ENCODE assay signal across 21 cellular contexts in genomic region chr16:1978476-1979120, GRCh38. TPM values are rescaled to one million over a fixed set of nuclear protein-coding genes. Genes with fewer than 3 reads are reported as not detected.
DNase-seq lines count a peak whose midpoint lies in the region; ATAC-seq, FAIRE-seq and TF ChIP-seq lines count a peak whose summit lies in the region.
"Had no signal": no experiment of that assay in that cellular context is flagged by ENCODE, and none has a peak within 500 bp of the region (broad histone marks: within the 10 kb centered on the region; RNA-seq: fewer than 3 reads in every experiment).

No MANE protein-coding gene starts in this region.

- H3K9me3 ChIP-seq in HEK293 (ENCODE audit: control insufficient read depth, insufficient read depth, low read depth, low read length) (no peaks in the 10 kb centered on the region), smooth muscle cell (replicated peaks; ENCODE audit: low read depth) (no peaks in the 10 kb centered on the region)

- H3K27me3 ChIP-seq in bronchial epithelial cell (ENCODE audit: control insufficient read depth, insufficient read depth, low read length) = peaks cover 5% of the 10 kb centered on the region
- peaks cover 54% of the 10 kb centered on the region for H3K27me3 ChIP-seq in smooth muscle cell (ENCODE audit: low read depth)

- 69% methylated on average over 26 of the region's 37 CpGs for WGBS in smooth muscle cell (ENCODE audit: low lambda C conversion rate)

- no peaks in the 10 kb centered on the region for H3F3A ChIP-seq in smooth muscle cell (ENCODE audit: low read depth)

- peaks cover 2% of the 10 kb centered on the region for H3K79me2 ChIP-seq in smooth muscle cell (ENCODE audit: low read depth)

- H3K9me3 Mint-ChIP-seq in activated naive CD8-positive, alpha-beta T cell treated with anti-CD3 and anti-CD28 coated beads, Interleukin-2, amount 50 U/mL, for 24 hours = no peaks in the 10 kb centered on the region
- H3K9me3 Mint-ChIP-seq: activated T-helper 17 cell treated with anti-CD3 and anti-CD28 coated beads, Interleukin-2, amount 50 U/mL, for 72 hours; CD8-positive, alpha-beta memory T cell; natural killer cell treated with Interleukin-12 subunit alpha and Interleukin-12 subunit beta and Interleukin-15 and Interleukin-18, amount 100 ng/mL, for 72 hours had no signal

- H3K4me3 Mint-ChIP-seq in activated naive CD8-positive, alpha-beta T cell treated with anti-CD3 and anti-CD28 coated beads, Interleukin-2, amount 50 U/mL, for 24 hours = no peak overlapping the region
- H3K4me3 Mint-ChIP-seq: activated T-helper 17 cell treated with anti-CD3 and anti-CD28 coated beads, Interleukin-2, amount 50 U/mL, for 72 hours; natural killer cell treated with Interleukin-12 subunit alpha and Interleukin-12 subunit beta and Interleukin-15 and Interleukin-18, amount 100 ng/mL, for 72 hours had no signal

- H4K20me1 ChIP-seq in smooth muscle cell (ENCODE audit: low read depth) = no peaks in the 10 kb centered on the region

- TF ChIP-seq CTCF in HEK293 (tag by site-specific recombination; IDR thresholded peaks at IDR 0.05) (no peak), bronchial epithelial cell (IDR thresholded peaks at IDR 0.05; ENCODE audit: insufficient read depth, low read length, severe bottlenecking) (no peak), smooth muscle cell (IDR thresholded peaks at IDR 0.05; ENCODE audit: borderline replicate concordance, insufficient read depth, poor library complexity, severe bottlenecking) (no peak)

- intact Hi-C loops in left colon (cut with DNase I, micrococcal nuclease) = no loop called here

- peaks cover 20% of the 10 kb centered on the region for H3K36me3 Mint-ChIP-seq in activated naive CD8-positive, alpha-beta T cell treated with anti-CD3 and anti-CD28 coated beads, Interleukin-2, amount 50 U/mL, for 24 hours (ENCODE audit: low read depth)
- H3K36me3 Mint-ChIP-seq: natural killer cell treated with Interleukin-12 subunit alpha and Interleukin-12 subunit beta and Interleukin-15 and Interleukin-18, amount 100 ng/mL, for 72 hours had no signal

- H3K36me3 ChIP-seq in HEK293 (ENCODE audit: control insufficient read depth in 2 of 2, insufficient read depth in 1 of 2, low read length in 2 of 2) (peaks cover 0 to 59% of the 10 kb centered on the region in 2 experiments; a peak in 1 of 3 replicates), bronchial epithelial cell (ENCODE audit: control insufficient read depth, insufficient read depth, low read length) (peaks cover 24% of the 10 kb centered on the region), smooth muscle cell (ENCODE audit: low read depth) (no peaks in the 10 kb centered on the region)

- H3K9ac ChIP-seq in smooth muscle cell (ENCODE audit: low read depth) = no peak overlapping the region

- no peak overlapping the region for H2AFZ ChIP-seq in smooth muscle cell (ENCODE audit: low read depth)

- peak overlapping the region; percentile 78 for H3K4me2 ChIP-seq in smooth muscle cell

- no peak overlapping the region for H3K27ac Mint-ChIP-seq in activated naive CD8-positive, alpha-beta T cell treated with anti-CD3 and anti-CD28 coated beads, Interleukin-2, amount 50 U/mL, for 24 hours
- H3K27ac Mint-ChIP-seq: activated T-helper 17 cell treated with anti-CD3 and anti-CD28 coated beads, Interleukin-2, amount 50 U/mL, for 72 hours; CD8-positive, alpha-beta memory T cell; natural killer cell treated with Interleukin-12 subunit alpha and Interleukin-12 subunit beta and Interleukin-15 and Interleukin-18, amount 100 ng/mL, for 72 hours had no signal

- H3K27ac ChIP-seq in HEK293 (ENCODE audit: extremely low read depth, low read depth, low read length) (no peak overlapping the region), smooth muscle cell (ENCODE audit: low read depth) (no peak overlapping the region)

- POLR2A ChIA-PET in HEK293 (lab: Yijun Ruan, JAX) = interaction anchor here (0.6 to 10.1 kb wide), 4 partner anchors 13 to 196 kb away, joined by 3 to 76 read pairs (median 6); partner anchors contain the start of genes NUBP2, RPS2 and SPSB3

- H3K4me3 ChIP-seq in HEK293 (ENCODE audit: low read depth, low read length) = no peak overlapping the region
- H3K4me3 ChIP-seq in bronchial epithelial cell (ENCODE audit: low read depth, low read length) = peak overlapping the region; percentile 50
- peak overlapping the region; percentile 30 for H3K4me3 ChIP-seq in smooth muscle cell

- H3K4me1 Mint-ChIP-seq in activated naive CD8-positive, alpha-beta T cell treated with anti-CD3 and anti-CD28 coated beads, Interleukin-2, amount 50 U/mL, for 24 hours = peaks cover 8% of the 10 kb centered on the region
- H3K4me1 Mint-ChIP-seq: activated T-helper 17 cell treated with anti-CD3 and anti-CD28 coated beads, Interleukin-2, amount 50 U/mL, for 72 hours had no signal

- DNase-seq in bronchial epithelial cell (ENCODE audit: low read depth) = no peak
- peak in 1 of 2 donors; percentile 32 for DNase-seq in left colon
- DNase-seq in smooth muscle cell (lab: John Stamatoyannopoulos, UW; ENCODE audit: unreplicated experiment) = no peak
- no peak for DNase-seq in HK-2 (ENCODE audit: unreplicated experiment)
- no peak for DNase-seq in activated naive CD8-positive, alpha-beta T cell treated with anti-CD3 and anti-CD28 coated beads, Interleukin-2, amount 50 U/mL, for 24 hours
- no peak for DNase-seq in stimulated activated naive CD4-positive, alpha-beta T cell treated with Interleukin-2 at 50 U/mL for 16 hours (lab: John Stamatoyannopoulos, UW)
- DNase-seq: CD8-positive, alpha-beta memory T cell; central memory CD4-positive, alpha-beta T cell; effector memory CD4-positive, alpha-beta T cell; hippocampal formation; NCI-H446 treated with DMSO at 0.1 percent for 48 hours; SIG-M5; stimulated activated naive CD4-positive, alpha-beta T cell; T-helper 2 cell had no signal

- CTCF ChIA-PET in HEK293 (lab: Yijun Ruan, JAX) = interaction anchor here (0.6 to 0.7 kb wide), 2 partner anchors 8 to 114 kb away, joined by 3 to 6 read pairs; no protein-coding TSS in a partner anchor

- peaks cover 30% of the 10 kb centered on the region for H3K27me3 Mint-ChIP-seq in activated naive CD8-positive, alpha-beta T cell treated with anti-CD3 and anti-CD28 coated beads, Interleukin-2, amount 50 U/mL, for 24 hours

- no peak for FAIRE-seq in bronchial epithelial cell (lab: Jason Lieb, UNC)
- FAIRE-seq: urothelium cell line had no signal

- peaks cover 4% of the 10 kb centered on the region; the same call in 1 of the 2 replicates for H3K4me1 ChIP-seq in HEK293 (ENCODE audit: control insufficient read depth, insufficient read depth, low read length)
- H3K4me1 ChIP-seq in smooth muscle cell (ENCODE audit: low read depth) = peaks cover 19% of the 10 kb centered on the region

- peak; percentile 0 for ATAC-seq in left colon
- no peak for ATAC-seq in GM19455 (IDR thresholded peaks at IDR 0.05; ENCODE audit: unreplicated experiment)
- no peak for ATAC-seq in activated naive CD8-positive, alpha-beta T cell treated with anti-CD3 and anti-CD28 coated beads, Interleukin-2, amount 50 U/mL, for 24 hours
- ATAC-seq: activated T-helper 17 cell treated with anti-CD3 and anti-CD28 coated beads, Interleukin-2, amount 50 U/mL, for 72 hours; natural killer cell treated with Interleukin-12 subunit alpha and Interleukin-12 subunit beta and Interleukin-15 and Interleukin-18, amount 100 ng/mL, for 72 hours had no signal

TF ChIP-seq in HEK293, 187 proteins besides CTCF, POLR2A, EP300 and RAD21 (continues in another document):
- TF ChIP-seq REPIN1 (tag by site-specific recombination; IDR thresholded peaks at IDR 0.05; ENCODE audit: low read depth) (no peak), ZNF404 (tag by site-specific recombination; IDR thresholded peaks at IDR 0.05) (no peak), MEIS1 (CRISPR knock-in tag; IDR thresholded peaks at IDR 0.05; ENCODE audit: borderline replicate concordance) (no peak), ZSCAN23 (tag by site-specific recombination; IDR thresholded peaks at IDR 0.05) (no peak), KLF8 (tag by site-specific recombination; IDR thresholded peaks at IDR 0.05) (peak; percentile 38), ZNF501 (tag by site-specific recombination; IDR thresholded peaks at IDR 0.05) (no peak), RBAK (tag by site-specific recombination; IDR thresholded peaks at IDR 0.05) (no peak), EGR2 (tag by site-specific recombination; IDR thresholded peaks at IDR 0.05; ENCODE audit: low read depth) (no peak), ZNF239 (tag by site-specific recombination; IDR thresholded peaks at IDR 0.05) (no peak), ZNF488 (tag by site-specific recombination; IDR thresholded peaks at IDR 0.05) (no peak), ZNF341 (tag by site-specific recombination; IDR thresholded peaks at IDR 0.05; ENCODE audit: low read depth) (0 out of 2 replicates have a peak, but pooled peaks have one; percentile 16), YY1 (tag by site-specific recombination; IDR thresholded peaks at IDR 0.05) (no peak)

RNA-seq across cellular contexts. Expression of gene NOXO1, which starts 2.7 kb away (rescaled TPM):
- total RNA-seq in bronchial epithelial cell = 1.6 and 2.0 TPM in 2 replicates
- 10 to 100 TPM; 34.6 to 49.0 TPM for total RNA-seq in left colon
- total RNA-seq in smooth muscle cell = 0.13 TPM in 1 of 2 replicates, not detected in the other
- polyA plus RNA-seq in smooth muscle cell = 0.35 and 1.7 TPM in 2 replicates
- total RNA-seq: natural killer cell treated with Interleukin-12 subunit alpha and Interleukin-12 subunit beta and Interleukin-15 and Interleukin-18, amount 100 ng/mL, for 72 hours had no signal
- polyA plus RNA-seq: CD8-positive, alpha-beta memory T cell had no signal

RNA-seq across cellular contexts. Expression of gene GFER, which starts 5.4 kb away (rescaled TPM):
- total RNA-seq in bronchial epithelial cell (16.1 and 18.4 TPM in 2 replicates), left colon (10 to 100 TPM; 73.7 to 82.3 TPM), smooth muscle cell (12.1 and 15.1 TPM in 2 replicates)
- polyA plus RNA-seq in smooth muscle cell = 33.5 and 41.2 TPM in 2 replicates

RNA-seq across cellular contexts. Expression of gene TBL3, which starts 6.7 kb away (rescaled TPM):
- total RNA-seq in bronchial epithelial cell (38.5 and 44.5 TPM in 2 replicates), left colon (10 to 100 TPM; 22.0 to 23.6 TPM), smooth muscle cell (25.8 and 28.5 TPM in 2 replicates)
- 62.0 and 81.7 TPM in 2 replicates for polyA plus RNA-seq in smooth muscle cell

RNA-seq across cellular contexts. Expression of gene SYNGR3, which starts 11.2 kb away (rescaled TPM):
- total RNA-seq in bronchial epithelial cell = 2.9 and 5.2 TPM in 2 replicates
- 1 to 10 TPM; 1.6 to 3.0 TPM for total RNA-seq in left colon
- total RNA-seq in smooth muscle cell = 3.0 and 4.4 TPM in 2 replicates
- polyA plus RNA-seq in smooth muscle cell = 8.7 and 16.8 TPM in 2 replicates

RNA-seq across cellular contexts. Expression of gene RNF151, which starts 11.9 kb away (rescaled TPM):
- total RNA-seq in bronchial epithelial cell (not detected in 2 replicates), left colon (not detected), smooth muscle cell (not detected in 2 replicates)
- not detected in 2 replicates for polyA plus RNA-seq in smooth muscle cell
- total RNA-seq: CD8-positive, alpha-beta memory T cell; lung microvascular endothelial cell; natural killer cell treated with Interleukin-12 subunit alpha and Interleukin-12 subunit beta and Interleukin-15 and Interleukin-18, amount 100 ng/mL, for 72 hours; pulmonary artery endothelial cell had no signal
- polyA plus RNA-seq: CD8-positive, alpha-beta memory T cell had no signal

Comparison
In these comparisons a context has a peak if more than half of its experiments do, and no peak if none do; other contexts are left out.
1. RNA of gene NOXO1, which starts 2.7 kb away (total RNA-seq): 34.6 to 49.0 TPM in left colon; 1.6 to 2.0 TPM in bronchial epithelial cell and 0.13 TPM in smooth muscle cell; every median in the first group is over 10 times any median in the second.